In genomic region chr9:89394412-89394811, GRCh38 we compare ENCODE assay signal across 17 cellular contexts.
DNase-seq lines count a peak whose midpoint lies in the region; ATAC-seq and TF ChIP-seq lines count a peak whose summit lies in the region.
"Had no signal": no experiment of that assay in that cellular context is flagged by ENCODE, and none has a peak within 500 bp of the region (broad histone marks: within the 10 kb centered on the region; RNA-seq: fewer than 3 reads in every experiment).

No MANE protein-coding gene starts in this region.

- H4K8ac ChIP-seq in mesenchymal stem cell (ENCODE audit: low read length), result no peak overlapping the region

- no peak overlapping the region for H3K4me3 Mint-ChIP-seq in stimulated activated naive CD8-positive, alpha-beta T cell treated with anti-CD3 and anti-CD28 coated beads, Interleukin-15, Interleukin-2, amounts not matched to agents 100 ng/mL and 50 ng/mL, for 24 hours
- no peak overlapping the region for H3K4me3 Mint-ChIP-seq in activated T-helper 17 cell treated with anti-CD3 and anti-CD28 coated beads, Interleukin-2, amount 50 U/mL, for 72 hours
- no peak overlapping the region for H3K4me3 Mint-ChIP-seq in stimulated activated memory B cell treated with anti-CD40 and anti-IgM and Interleukin-4, amounts not matched to agents 10 μg/mL and 1 μg/mL and 100 μg/mL, for 72 hours

- peaks cover 22% of the 10 kb centered on the region for H3K4me1 ChIP-seq in mesenchymal stem cell (ENCODE audit: control insufficient read depth, insufficient read depth, low read depth, low read length)
- no peaks in the 10 kb centered on the region for H3K4me1 ChIP-seq in effector memory CD4-positive, alpha-beta T cell (ENCODE audit: control insufficient read depth, insufficient read depth, low read length, poor library complexity, severe bottlenecking)
- H3K4me1 ChIP-seq in PC-3 (ENCODE audit: insufficient read depth, low read length), result no peaks in the 10 kb centered on the region
- H3K4me1 ChIP-seq: HAP-1 had no signal

- H3K9ac ChIP-seq in mesenchymal stem cell (ENCODE audit: low read length), result no peak overlapping the region
- H3K9ac ChIP-seq in PC-3 (ENCODE audit: low read length), result no peak overlapping the region

- H2BK12ac ChIP-seq in mesenchymal stem cell (ENCODE audit: low read length in 2 of 2), result peak overlapping the region in 1 of 2 experiments; percentile 63

- BruUV-seq in PC-3 (replicated peaks; lab: Mats Ljungman, UMichigan), result no TSS peak

- peak overlapping the region in 1 of 2 experiments; percentile 30 for H3K4ac ChIP-seq in mesenchymal stem cell (ENCODE audit: low read depth in 1 of 2, low read length in 2 of 2)

- peaks cover 2% of the 10 kb centered on the region for H3K79me1 ChIP-seq in mesenchymal stem cell (replicated peaks; ENCODE audit: low read length, poor library complexity, severe bottlenecking)

- H2BK120ac ChIP-seq in mesenchymal stem cell (ENCODE audit: low read depth, low read length), result no peak overlapping the region

- no peak overlapping the region for H3K23ac ChIP-seq in mesenchymal stem cell (ENCODE audit: low read length in 2 of 2)

- CTCF ChIA-PET in PC-3 (lab: Charles Lee), result no interaction called here

- intact Hi-C loops in PC-3 (cut with micrococcal nuclease), result no loop called here

- H3F3A ChIP-seq in PC-3 (ENCODE audit: low read length, unreplicated experiment), result no peaks in the 10 kb centered on the region

- no peaks in the 10 kb centered on the region for H4K20me1 ChIP-seq in PC-3 (ENCODE audit: low read length)

- H2AK5ac ChIP-seq in mesenchymal stem cell (ENCODE audit: low read length, severe bottlenecking), result no peak overlapping the region

- no peaks in the 10 kb centered on the region for H3K27me3 Mint-ChIP-seq in stimulated activated naive CD8-positive, alpha-beta T cell treated with anti-CD3 and anti-CD28 coated beads, Interleukin-15, Interleukin-2, amounts not matched to agents 100 ng/mL and 50 ng/mL, for 24 hours
- H3K27me3 Mint-ChIP-seq in activated T-helper 17 cell treated with anti-CD3 and anti-CD28 coated beads, Interleukin-2, amount 50 U/mL, for 72 hours, result no peaks in the 10 kb centered on the region
- H3K27me3 Mint-ChIP-seq in stimulated activated memory B cell treated with anti-CD40 and anti-IgM and Interleukin-4, amounts not matched to agents 10 μg/mL and 1 μg/mL and 100 μg/mL, for 72 hours, result no peaks in the 10 kb centered on the region

- H3K27ac ChIP-seq in mesenchymal stem cell (ENCODE audit: low read length, poor library complexity, severe bottlenecking), result no peak overlapping the region
- H3K27ac ChIP-seq in effector memory CD4-positive, alpha-beta T cell (ENCODE audit: insufficient read depth, low read length, poor library complexity, severe bottlenecking), result no peak overlapping the region
- H3K27ac ChIP-seq in PC-3 (ENCODE audit: low read length), result no peak overlapping the region

- H4K91ac ChIP-seq in mesenchymal stem cell (ENCODE audit: low read length), result peak overlapping the region; percentile 6

- H3K27ac Mint-ChIP-seq in stimulated activated naive CD8-positive, alpha-beta T cell treated with anti-CD3 and anti-CD28 coated beads, Interleukin-15, Interleukin-2, amounts not matched to agents 100 ng/mL and 50 ng/mL, for 24 hours, result peak overlapping the region; percentile 78
- peak overlapping the region; percentile 85 for H3K27ac Mint-ChIP-seq in activated T-helper 17 cell treated with anti-CD3 and anti-CD28 coated beads, Interleukin-2, amount 50 U/mL, for 72 hours
- H3K27ac Mint-ChIP-seq in stimulated activated memory B cell treated with anti-CD40 and anti-IgM and Interleukin-4, amounts not matched to agents 10 μg/mL and 1 μg/mL and 100 μg/mL, for 72 hours, result peak overlapping the region; percentile 37

- ATAC-seq in stimulated activated naive CD8-positive, alpha-beta T cell treated with anti-CD3 and anti-CD28 coated beads, Interleukin-15, Interleukin-2, amounts not matched to agents 100 U/mL and 50 U/mL, for 24 hours, result no peak
- ATAC-seq in activated T-helper 17 cell treated with anti-CD3 and anti-CD28 coated beads, Interleukin-2, amount 50 U/mL, for 72 hours (replicated peaks), result no peak
- no peak for ATAC-seq in stimulated activated memory B cell treated with anti-CD40 and anti-IgM and Interleukin-4, amounts not matched to agents 10 μg/mL and 1 μg/mL and 100 μg/mL, for 72 hours
- ATAC-seq in PC-3, result no peak
- ATAC-seq: Panc1 had no signal

- no peak overlapping the region for H2BK5ac ChIP-seq in mesenchymal stem cell (ENCODE audit: low read depth, low read length, poor library complexity, severe bottlenecking)

- DNase-seq in stimulated activated naive CD8-positive, alpha-beta T cell treated with anti-CD3 and anti-CD28 coated beads, Interleukin-15, Interleukin-2, amounts not matched to agents 100 U/mL and 50 U/mL, for 24 hours, result no peak
- no peak for DNase-seq in mesenchymal stem cell
- no peak for DNase-seq in effector memory CD4-positive, alpha-beta T cell
- DNase-seq in PC-3, result no peak
- no peak for DNase-seq in NCI-H524 treated with DMSO at 0.1 percent for 48 hours (lab: John Stamatoyannopoulos, UW)
- DNase-seq: ACHN, AML-193, Caco-2, EL, MG63, NCI-H1092 treated with DMSO at 0.1 percent for 48 hours, NCI-H510A treated with DMSO at 0.1 percent for 48 hours had no signal

- no peak overlapping the region for H3K14ac ChIP-seq in mesenchymal stem cell (ENCODE audit: low read length in 2 of 2)

- POLR2A ChIA-PET in PC-3 (lab: Charles Lee; ENCODE audit: unreplicated experiment), result no interaction called here

- H2AFZ ChIP-seq in mesenchymal stem cell (ENCODE audit: low read depth, low read length), result no peak overlapping the region
- no peak overlapping the region for H2AFZ ChIP-seq in PC-3 (ENCODE audit: low read length)

- H3K4me2 ChIP-seq in mesenchymal stem cell (ENCODE audit: low read length, poor library complexity, severe bottlenecking) (no peak overlapping the region), PC-3 (ENCODE audit: low read length) (no peak overlapping the region)

- H2BK15ac ChIP-seq in mesenchymal stem cell (ENCODE audit: low read depth, poor library complexity, severe bottlenecking), result no peak overlapping the region

- TF ChIP-seq CTCF in PC-3 (conservative IDR thresholded peaks at IDR 0.05; ENCODE audit: low read depth, low read length), result no peak

- H3K4me3 ChIP-seq in mesenchymal stem cell (ENCODE audit: insufficient read depth in 1 of 2, low read depth in 1 of 2, low read length in 2 of 2) (no peak overlapping the region), PC-3 (ENCODE audit: low read length) (no peak overlapping the region)
- no peak overlapping the region for H3K4me3 ChIP-seq in effector memory CD4-positive, alpha-beta T cell (ENCODE audit: insufficient read depth, low read depth, low read length, poor library complexity, severe bottlenecking)
- H3K4me3 ChIP-seq: HAP-1, MG63 had no signal

- H3K36me3 Mint-ChIP-seq in stimulated activated naive CD8-positive, alpha-beta T cell treated with anti-CD3 and anti-CD28 coated beads, Interleukin-15, Interleukin-2, amounts not matched to agents 100 ng/mL and 50 ng/mL, for 24 hours (ENCODE audit: low read depth), result peaks cover 90% of the 10 kb centered on the region
- peaks cover 100% of the 10 kb centered on the region for H3K36me3 Mint-ChIP-seq in activated T-helper 17 cell treated with anti-CD3 and anti-CD28 coated beads, Interleukin-2, amount 50 U/mL, for 72 hours (ENCODE audit: low read depth)
- H3K36me3 Mint-ChIP-seq in stimulated activated memory B cell treated with anti-CD40 and anti-IgM and Interleukin-4, amounts not matched to agents 10 μg/mL and 1 μg/mL and 100 μg/mL, for 72 hours, result peaks cover 82% of the 10 kb centered on the region

- 94% methylated on average over 12 of the region's 12 CpGs for WGBS in mesenchymal stem cell

- H3K4me1 Mint-ChIP-seq in stimulated activated naive CD8-positive, alpha-beta T cell treated with anti-CD3 and anti-CD28 coated beads, Interleukin-15, Interleukin-2, amounts not matched to agents 100 ng/mL and 50 ng/mL, for 24 hours (ENCODE audit: low read depth), result peaks cover 7% of the 10 kb centered on the region
- peaks cover 6% of the 10 kb centered on the region for H3K4me1 Mint-ChIP-seq in activated T-helper 17 cell treated with anti-CD3 and anti-CD28 coated beads, Interleukin-2, amount 50 U/mL, for 72 hours
- H3K4me1 Mint-ChIP-seq in stimulated activated memory B cell treated with anti-CD40 and anti-IgM and Interleukin-4, amounts not matched to agents 10 μg/mL and 1 μg/mL and 100 μg/mL, for 72 hours, result peaks cover 5% of the 10 kb centered on the region

- no peaks in the 10 kb centered on the region for H3K27me3 ChIP-seq in mesenchymal stem cell (ENCODE audit: control insufficient read depth in 1 of 2, insufficient read depth in 1 of 2, low read length in 2 of 2)
- H3K27me3 ChIP-seq in effector memory CD4-positive, alpha-beta T cell (replicated peaks; ENCODE audit: control insufficient read depth, insufficient read depth, low read length, poor library complexity, severe bottlenecking), result no peaks in the 10 kb centered on the region
- H3K27me3 ChIP-seq in PC-3 (ENCODE audit: low read length), result no peaks in the 10 kb centered on the region
- H3K27me3 ChIP-seq: MG63 had no signal

- H3K18ac ChIP-seq in mesenchymal stem cell (ENCODE audit: low read depth in 1 of 2, low read length in 2 of 2), result no peak overlapping the region

- peaks cover 0 to 71% of the 10 kb centered on the region in 2 experiments for H3K36me3 ChIP-seq in mesenchymal stem cell (ENCODE audit: control insufficient read depth in 1 of 2, insufficient read depth in 2 of 2, low read depth in 1 of 2, low read length in 2 of 2)
- peaks cover 97% of the 10 kb centered on the region for H3K36me3 ChIP-seq in effector memory CD4-positive, alpha-beta T cell (ENCODE audit: control insufficient read depth, insufficient read depth, low read length)
- H3K36me3 ChIP-seq in PC-3 (ENCODE audit: low read depth, low read length), result no peaks in the 10 kb centered on the region
- H3K36me3 ChIP-seq: MG63 had no signal

- no peaks in the 10 kb centered on the region for H3K9me3 Mint-ChIP-seq in stimulated activated naive CD8-positive, alpha-beta T cell treated with anti-CD3 and anti-CD28 coated beads, Interleukin-15, Interleukin-2, amounts not matched to agents 100 ng/mL and 50 ng/mL, for 24 hours
- H3K9me3 Mint-ChIP-seq in activated T-helper 17 cell treated with anti-CD3 and anti-CD28 coated beads, Interleukin-2, amount 50 U/mL, for 72 hours, result no peaks in the 10 kb centered on the region
- H3K9me3 Mint-ChIP-seq in stimulated activated memory B cell treated with anti-CD40 and anti-IgM and Interleukin-4, amounts not matched to agents 10 μg/mL and 1 μg/mL and 100 μg/mL, for 72 hours, result no peaks in the 10 kb centered on the region

- H3K9me3 ChIP-seq in mesenchymal stem cell (ENCODE audit: control insufficient read depth, low read length) (no peaks in the 10 kb centered on the region), PC-3 (ENCODE audit: low read length) (no peaks in the 10 kb centered on the region)
- no peaks in the 10 kb centered on the region for H3K9me3 ChIP-seq in effector memory CD4-positive, alpha-beta T cell (ENCODE audit: control insufficient read depth, low read length)
- H3K9me3 ChIP-seq: Caco-2, HAP-1, MG63 had no signal

- H3K9me2 ChIP-seq in PC-3 (replicated peaks; ENCODE audit: low read length), result no peaks in the 10 kb centered on the region

- no peaks in the 10 kb centered on the region for H3K79me2 ChIP-seq in PC-3 (ENCODE audit: low read length)
